8 cellular contexts compared by ENCODE assay signal in the genomic region with DNA sequence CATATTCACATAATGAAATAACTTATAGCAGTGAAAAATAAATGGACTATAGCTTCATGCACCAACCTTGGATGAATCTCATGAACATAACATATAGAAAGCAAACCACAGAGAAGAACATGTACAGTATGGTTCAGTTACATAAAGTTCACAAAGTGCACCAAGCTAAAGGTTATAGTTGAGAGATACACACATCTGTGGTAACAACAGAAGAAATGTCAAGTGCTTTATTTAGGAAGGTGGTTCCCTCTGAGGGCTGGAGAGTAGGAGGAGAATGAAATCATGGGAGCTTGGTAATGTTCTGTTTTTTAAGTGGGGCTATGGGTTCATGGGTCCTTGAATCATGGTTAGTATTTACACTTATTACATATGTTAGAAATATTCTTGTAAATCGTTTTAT.
"Had no signal": no experiment of that assay in that cellular context is flagged by ENCODE, and none has a peak within 500 bp of the region (broad histone marks: within the 10 kb centered on the region; RNA-seq: fewer than 3 reads in every experiment).

No MANE protein-coding gene starts in this region.

- H3K27ac Mint-ChIP-seq: GM23338, H9 had no signal

- H3K9me3 Mint-ChIP-seq: GM23338, H9 had no signal

- ATAC-seq: GM23338, K562 had no signal

- FAIRE-seq: H1, H54, HTR-8/SVneo, K562 had no signal

- H3K4me3 ChIP-seq: GM23338, K562 had no signal

- H3K4me3 Mint-ChIP-seq: GM23338, H9 had no signal

- DNase-seq: H9, HCEC 1CT, IMR-90 had no signal
